In genomic region chr20:49312661-49313060, GRCh38 we compare ENCODE assay signal across 11 cellular contexts. TPM values are rescaled to one million over a fixed set of nuclear protein-coding genes. Genes with fewer than 3 reads are reported as not detected.
DNase-seq lines count a peak whose midpoint lies in the region; ATAC-seq lines count a peak whose summit lies in the region.
"Had no signal": no experiment of that assay in that cellular context is flagged by ENCODE, and none has a peak within 500 bp of the region (broad histone marks: within the 10 kb centered on the region; RNA-seq: fewer than 3 reads in every experiment).

No MANE protein-coding gene starts in this region.

- no peak overlapping the region for H2AFZ ChIP-seq in neuronal stem cell (ENCODE audit: low read length)

- H3K4me1 ChIP-seq in neuronal stem cell (ENCODE audit: control insufficient read depth in 2 of 2, insufficient read depth in 1 of 2, low read depth in 1 of 2, low read length in 2 of 2), result no peaks in the 10 kb centered on the region
- no peaks in the 10 kb centered on the region for H3K4me1 ChIP-seq in naive thymus-derived CD4-positive, alpha-beta T cell (ENCODE audit: control insufficient read depth in 2 of 2, insufficient read depth in 2 of 2, low read length in 2 of 2)
- H3K4me1 ChIP-seq: HAP-1 had no signal

- no peak for DNase-seq in neuronal stem cell (ENCODE audit: low spot score)
- no peak for DNase-seq in left lobe of liver (ENCODE audit: low spot score)
- no peak for DNase-seq in naive thymus-derived CD4-positive, alpha-beta T cell
- DNase-seq: Caco-2; CD4-positive, CD25-positive, alpha-beta regulatory T cell had no signal

- no peak overlapping the region for H3K9ac ChIP-seq in neuronal stem cell (ENCODE audit: low read depth, low read length, poor library complexity)

- H3K4me3 ChIP-seq in neuronal stem cell (ENCODE audit: low read length in 2 of 2), result no peak overlapping the region
- H3K4me3 ChIP-seq in naive thymus-derived CD4-positive, alpha-beta T cell (ENCODE audit: low read length), result no peak overlapping the region
- H3K4me3 ChIP-seq: HAP-1 had no signal

- H2BK120ac ChIP-seq in neuronal stem cell (ENCODE audit: low read depth, low read length), result no peak overlapping the region

- H3K4me1 Mint-ChIP-seq in activated T-helper 17 cell treated with anti-CD3 and anti-CD28 coated beads, Interleukin-2, amount 50 U/mL, for 72 hours, result peaks cover 14% of the 10 kb centered on the region
- H3K4me1 Mint-ChIP-seq in naive thymus-derived CD4-positive, alpha-beta T cell, result no peaks in the 10 kb centered on the region
- H3K4me1 Mint-ChIP-seq: B cell had no signal

- H3K4ac ChIP-seq in neuronal stem cell (ENCODE audit: low read length), result no peak overlapping the region

- no peaks in the 10 kb centered on the region for H3K36me3 ChIP-seq in neuronal stem cell (replicated peaks in 1 of 2; ENCODE audit: control insufficient read depth in 2 of 2, insufficient read depth in 2 of 2, low read length in 2 of 2)
- no peaks in the 10 kb centered on the region for H3K36me3 ChIP-seq in naive thymus-derived CD4-positive, alpha-beta T cell (ENCODE audit: control insufficient read depth in 2 of 3, insufficient read depth in 3 of 3, low read length in 3 of 3)
- H3K36me3 ChIP-seq: HAP-1 had no signal

- POLR2A ChIA-PET in naive thymus-derived CD4-positive, alpha-beta T cell (lab: Charles Lee), result no interaction called here

- peak overlapping the region; percentile 8 for H3K27ac Mint-ChIP-seq in activated T-helper 17 cell treated with anti-CD3 and anti-CD28 coated beads, Interleukin-2, amount 50 U/mL, for 72 hours
- H3K27ac Mint-ChIP-seq in naive thymus-derived CD4-positive, alpha-beta T cell, result no peak overlapping the region
- H3K27ac Mint-ChIP-seq: B cell; CD4-positive, CD25-positive, alpha-beta regulatory T cell had no signal

- no peaks in the 10 kb centered on the region for H3K27me3 ChIP-seq in layer of hippocampus (ENCODE audit: control insufficient read depth, insufficient read depth, low read length)
- H3K27me3 ChIP-seq in neuronal stem cell (ENCODE audit: control insufficient read depth in 3 of 3, insufficient read depth in 3 of 3, low read depth in 1 of 3, low read length in 3 of 3), result peaks cover 0 to 43% (median 10%) of the 10 kb centered on the region in 3 experiments
- no peaks in the 10 kb centered on the region for H3K27me3 ChIP-seq in naive thymus-derived CD4-positive, alpha-beta T cell (ENCODE audit: control insufficient read depth in 2 of 2, insufficient read depth in 2 of 2, low read length in 2 of 2)

- H3K14ac ChIP-seq in neuronal stem cell (ENCODE audit: low read length), result no peak overlapping the region

- CTCF ChIA-PET in naive thymus-derived CD4-positive, alpha-beta T cell (lab: Charles Lee), result no interaction called here

- peaks cover 8% of the 10 kb centered on the region for H3K27me3 Mint-ChIP-seq in activated T-helper 17 cell treated with anti-CD3 and anti-CD28 coated beads, Interleukin-2, amount 50 U/mL, for 72 hours
- peaks cover 15 to 50% (median 21%) of the 10 kb centered on the region in 5 donors for H3K27me3 Mint-ChIP-seq in naive thymus-derived CD4-positive, alpha-beta T cell

- H4K8ac ChIP-seq in neuronal stem cell (ENCODE audit: low read depth, low read length), result no peak overlapping the region

- no peaks in the 10 kb centered on the region for H3K79me1 ChIP-seq in neuronal stem cell (ENCODE audit: low read depth, low read length)

- H3K36me3 Mint-ChIP-seq in activated T-helper 17 cell treated with anti-CD3 and anti-CD28 coated beads, Interleukin-2, amount 50 U/mL, for 72 hours (ENCODE audit: low read depth), result no peaks in the 10 kb centered on the region
- peaks cover 6 to 14% (median 11%) of the 10 kb centered on the region in 5 donors for H3K36me3 Mint-ChIP-seq in naive thymus-derived CD4-positive, alpha-beta T cell
- H3K36me3 Mint-ChIP-seq: CD4-positive, CD25-positive, alpha-beta regulatory T cell had no signal

- peak overlapping the region; percentile 5 for H2BK5ac ChIP-seq in neuronal stem cell (ENCODE audit: low read length)

- H3K23ac ChIP-seq in neuronal stem cell (ENCODE audit: low read depth, low read length, poor library complexity), result no peak overlapping the region

- H3K27ac ChIP-seq in cingulate gyrus (ENCODE audit: low read depth, low read length), result peak overlapping the region; percentile 76
- peak overlapping the region; percentile 21 for H3K27ac ChIP-seq in layer of hippocampus (ENCODE audit: low read depth, low read length)
- H3K27ac ChIP-seq in neuronal stem cell (replicated peaks; ENCODE audit: low read length), result no peak overlapping the region
- no peak overlapping the region for H3K27ac ChIP-seq in naive thymus-derived CD4-positive, alpha-beta T cell (ENCODE audit: low read depth, low read length)

- H3K18ac ChIP-seq in neuronal stem cell (ENCODE audit: low read length), result no peak overlapping the region

- no peak overlapping the region for H2AK5ac ChIP-seq in neuronal stem cell (ENCODE audit: low read depth, low read length)

- no peak overlapping the region for H2BK12ac ChIP-seq in neuronal stem cell (ENCODE audit: low read length)

- H2BK15ac ChIP-seq in neuronal stem cell (ENCODE audit: low read length), result no peak overlapping the region

- intact Hi-C loops in naive thymus-derived CD4-positive, alpha-beta T cell (cut with micrococcal nuclease), result no loop called here

- H4K91ac ChIP-seq in neuronal stem cell (ENCODE audit: low read depth, low read length, poor library complexity), result no peak overlapping the region

- no peak overlapping the region for H3K4me3 Mint-ChIP-seq in activated T-helper 17 cell treated with anti-CD3 and anti-CD28 coated beads, Interleukin-2, amount 50 U/mL, for 72 hours
- H3K4me3 Mint-ChIP-seq in naive thymus-derived CD4-positive, alpha-beta T cell, result no peak overlapping the region
- H3K4me3 Mint-ChIP-seq: B cell; CD4-positive, CD25-positive, alpha-beta regulatory T cell had no signal

- no peak overlapping the region for H3K4me2 ChIP-seq in neuronal stem cell (ENCODE audit: insufficient read depth, low read length, poor library complexity, severe bottlenecking)

- WGBS in neuronal stem cell (ENCODE audit: extremely low coverage in 2 of 2, insufficient read length in 2 of 2, insufficient replicate concordance in 1 of 2), 2 donors, result no CpG with 5 or more reads among the region's 4 CpGs

- peaks cover 0 to 6% of the 10 kb centered on the region in 2 donors for H3K9me3 ChIP-seq in neuronal stem cell (replicated peaks in 1 of 2; ENCODE audit: control insufficient read depth in 2 of 2, insufficient read depth in 1 of 2, low read depth in 1 of 2, low read length in 2 of 2)
- no peaks in the 10 kb centered on the region for H3K9me3 ChIP-seq in naive thymus-derived CD4-positive, alpha-beta T cell (ENCODE audit: control insufficient read depth in 2 of 3, low read length in 3 of 3)
- H3K9me3 ChIP-seq: Caco-2, HAP-1 had no signal

- H3K9me3 Mint-ChIP-seq in activated T-helper 17 cell treated with anti-CD3 and anti-CD28 coated beads, Interleukin-2, amount 50 U/mL, for 72 hours, result no peaks in the 10 kb centered on the region
- H3K9me3 Mint-ChIP-seq in naive thymus-derived CD4-positive, alpha-beta T cell, result peaks cover 0 to 14% (median 6%) of the 10 kb centered on the region in 11 donors

- no peak for ATAC-seq in activated T-helper 17 cell treated with anti-CD3 and anti-CD28 coated beads, Interleukin-2, amount 50 U/mL, for 72 hours (replicated peaks)
- no peak for ATAC-seq in left lobe of liver
- no peak for ATAC-seq in naive thymus-derived CD4-positive, alpha-beta T cell
- no peak for ATAC-seq in HG03565 (IDR thresholded peaks at IDR 0.05; ENCODE audit: unreplicated experiment)

RNA-seq across cellular contexts. Expression of gene ZNFX1, which starts 34.8 kb away (rescaled TPM):
- total RNA-seq in activated T-helper 17 cell treated with anti-CD3 and anti-CD28 coated beads, Interleukin-2, amount 50 U/mL, for 72 hours, result 10 to 100 TPM; 32.8 to 54.9 TPM
- polyA plus RNA-seq in neuronal stem cell (2013, experiment 1 of 2), result 2.4 TPM
- 2.2 TPM for polyA plus RNA-seq in neuronal stem cell (2013, experiment 2 of 2)
- 10.0 TPM for total RNA-seq in left lobe of liver
- 10 to 100 TPM; 45.0 to 83.7 (median 62.2) TPM for total RNA-seq in naive thymus-derived CD4-positive, alpha-beta T cell
- 10 to 100 TPM; 34.5 to 79.5 TPM for polyA plus RNA-seq in naive thymus-derived CD4-positive, alpha-beta T cell

Comparison
In these comparisons a context has a peak if more than half of its experiments do, and no peak if none do; other contexts are left out.
1. H3K27ac ChIP-seq: peak in cingulate gyrus (single experiment) and layer of hippocampus (single experiment); none in neuronal stem cell (single experiment) and naive thymus-derived CD4-positive, alpha-beta T cell (single experiment).